Comparison of ENCODE assay signal across 8 cellular contexts in the genomic region with DNA sequence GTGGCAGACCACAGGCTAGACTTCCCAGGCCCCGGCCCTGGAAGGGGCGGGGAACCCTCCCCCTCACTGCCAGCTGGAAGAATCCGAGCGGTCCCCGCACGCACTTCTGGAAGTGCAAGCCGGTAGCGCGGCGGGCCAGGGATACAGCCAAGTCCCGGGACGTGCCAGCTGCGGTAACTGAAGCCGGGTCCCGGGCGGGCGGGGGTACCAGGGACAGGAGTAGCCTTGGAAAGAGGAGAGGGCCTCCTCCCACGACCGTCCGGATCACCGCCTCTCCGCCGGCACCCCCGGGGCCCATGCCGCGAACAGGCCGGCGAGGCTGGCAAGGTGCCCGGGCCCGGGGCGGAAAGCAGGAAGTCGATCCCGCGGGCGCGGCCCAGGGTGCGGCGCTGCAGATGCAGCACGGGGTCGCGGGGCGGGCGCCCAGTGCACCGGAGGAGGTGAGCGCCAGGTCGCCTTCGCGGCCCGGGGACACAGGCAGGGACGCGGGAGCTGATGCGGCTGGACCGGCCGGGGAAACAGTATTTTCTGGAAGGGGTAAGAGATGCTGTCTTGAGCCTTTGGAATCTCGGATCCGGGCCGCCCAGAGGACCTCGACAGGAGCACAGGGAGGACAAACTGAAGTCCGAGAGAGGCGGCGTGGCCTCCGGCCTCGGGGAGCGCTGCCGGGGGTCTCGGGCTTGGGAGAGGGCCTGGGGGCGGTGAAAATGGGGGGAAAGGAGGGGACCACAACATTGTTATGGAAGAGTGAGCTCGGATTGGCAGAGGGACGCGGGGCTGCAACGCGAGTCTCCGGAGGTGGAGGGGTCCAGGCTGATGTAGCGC. TPM values are rescaled to one million over a fixed set of nuclear protein-coding genes. Genes with fewer than 3 reads are reported as not detected.
DNase-seq lines count a peak whose midpoint lies in the region; ATAC-seq and TF ChIP-seq lines count a peak whose summit lies in the region.

No MANE protein-coding gene starts in this region.

- H3K4me1 Mint-ChIP-seq in GM23338 = peaks cover 16% of the 10 kb centered on the region

- H3K36me3 ChIP-seq in GM23338 (ENCODE audit: insufficient read depth) = no peaks in the 10 kb centered on the region

- no peak overlapping the region for H3K27ac Mint-ChIP-seq in GM23338

- H3K4me3 ChIP-seq in GM23338 = peak overlapping the region; percentile 90

- H3K27me3 ChIP-seq in GM23338 (ENCODE audit: insufficient read depth) = peaks cover 18% of the 10 kb centered on the region

- no peaks in the 10 kb centered on the region for H4K20me1 ChIP-seq in GM23338 (replicated peaks; ENCODE audit: insufficient read depth)

- H3K27me3 Mint-ChIP-seq in GM23338 (ENCODE audit: insufficient read depth, low read depth, poor library complexity) = peaks cover 32% of the 10 kb centered on the region

- in situ Hi-C loops in Caki2 (cut with HindIII; ENCODE audit: low pct_unique_long_range_greater_than_20kb, low sequenced_read_pairs) = no loop called here

- H3K4me3 Mint-ChIP-seq in GM23338 = peak overlapping the region; percentile 87

- H3K79me2 ChIP-seq in GM23338 (replicated peaks; ENCODE audit: insufficient read depth) = peaks cover 11% of the 10 kb centered on the region

- peak; percentile 49 for ATAC-seq in GM23338
- no peak for ATAC-seq in GM18873 (IDR thresholded peaks at IDR 0.05; ENCODE audit: low FRiP score, unreplicated experiment)

- no peak overlapping the region for H3K27ac ChIP-seq in GM23338 (ENCODE audit: low read depth)

- peak; percentile 68 for DNase-seq in Caki2 (ENCODE audit: low read depth)
- peak; percentile 87 for DNase-seq in GM23338 (ENCODE audit: low spot score)
- DNase-seq in NCI-H128 (lab: John Stamatoyannopoulos, UW; ENCODE audit: unreplicated experiment) = peak; percentile 38
- DNase-seq in activated CD4-positive, alpha-beta T cell treated with anti-CD3 and anti-CD28 coated beads for 1 hour = peak; percentile 39
- peak; percentile 45 for DNase-seq in cerebellum (ENCODE audit: low spot score)
- DNase-seq in kidney glomerular epithelial cell (lab: John Stamatoyannopoulos, UW) = peak; percentile 48
- peak; percentile 53 to 54 for DNase-seq in stimulated activated CD4-positive, alpha-beta T cell treated with anti-CD3 and anti-CD28 coated beads, Interleukin-15, amount 100 ng/mL, for 1 hour (ENCODE audit: low read depth in 1 of 2, low spot score in 1 of 2)

- H3K4me2 ChIP-seq in GM23338 = peak overlapping the region; percentile 98

- H3K9me2 ChIP-seq in GM23338 (ENCODE audit: insufficient read depth) = no peaks in the 10 kb centered on the region; the same call in 1 of the 2 replicates

- H2AFZ ChIP-seq in GM23338 = peak overlapping the region; percentile 100

- H3K4me1 ChIP-seq in GM23338 (ENCODE audit: insufficient read depth) = peaks cover 3% of the 10 kb centered on the region; the same call in 1 of the 2 replicates

- TF ChIP-seq CTCF in GM23338 (conservative IDR thresholded peaks at IDR 0.05; ENCODE audit: low read depth in 2 of 2) = no peak

- H3K36me3 Mint-ChIP-seq in GM23338 (ENCODE audit: low read depth) = peaks cover 2% of the 10 kb centered on the region; the same call in 1 of the 3 replicates

- H3F3A ChIP-seq in GM23338 (replicated peaks; ENCODE audit: low read depth) = no peaks in the 10 kb centered on the region

- H3K9me3 Mint-ChIP-seq in GM23338 = no peaks in the 10 kb centered on the region; the same call in 2 of the 3 replicates

TF ChIP-seq in GM23338, 12 proteins besides CTCF, POLR2A, EP300 and RAD21 (continues in another document):
- TF ChIP-seq, protein P1, sequence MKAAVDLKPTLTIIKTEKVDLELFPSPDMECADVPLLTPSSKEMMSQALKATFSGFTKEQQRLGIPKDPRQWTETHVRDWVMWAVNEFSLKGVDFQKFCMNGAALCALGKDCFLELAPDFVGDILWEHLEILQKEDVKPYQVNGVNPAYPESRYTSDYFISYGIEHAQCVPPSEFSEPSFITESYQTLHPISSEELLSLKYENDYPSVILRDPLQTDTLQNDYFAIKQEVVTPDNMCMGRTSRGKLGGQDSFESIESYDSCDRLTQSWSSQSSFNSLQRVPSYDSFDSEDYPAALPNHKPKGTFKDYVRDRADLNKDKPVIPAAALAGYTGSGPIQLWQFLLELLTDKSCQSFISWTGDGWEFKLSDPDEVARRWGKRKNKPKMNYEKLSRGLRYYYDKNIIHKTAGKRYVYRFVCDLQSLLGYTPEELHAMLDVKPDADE (IDR thresholded peaks at IDR 0.05) = no peak
- no peak for TF ChIP-seq EZH2phosphoT487 (IDR thresholded peaks at IDR 0.05; ENCODE audit: unreplicated experiment)
- TF ChIP-seq EZH2 (IDR thresholded peaks at IDR 0.05; ENCODE audit: low read depth, unreplicated experiment) = no peak
- TF ChIP-seq ZNF114 (CRISPR knock-in tag; IDR thresholded peaks at IDR 0.05) = no peak
- no peak; the same call in 1 of the 2 replicates for TF ChIP-seq POLR2AphosphoS5 (IDR thresholded peaks at IDR 0.05; ENCODE audit: low read depth)
- TF ChIP-seq CREB1 (CRISPR knock-in tag; IDR thresholded peaks at IDR 0.05; ENCODE audit: low read depth) = no peak
- TF ChIP-seq ZNF462 (CRISPR knock-in tag; IDR thresholded peaks at IDR 0.05) = no peak
- TF ChIP-seq STAT1 (IDR thresholded peaks at IDR 0.05; ENCODE audit: unreplicated experiment) = no peak
- TF ChIP-seq JUNB (IDR thresholded peaks at IDR 0.05; ENCODE audit: unreplicated experiment) = no peak
- TF ChIP-seq NANOG (IDR thresholded peaks at IDR 0.05; ENCODE audit: borderline replicate concordance) = no peak

RNA-seq across cellular contexts. Expression of gene SLC35C1, which starts 0.8 kb away (rescaled TPM):
- 4.8 and 4.9 TPM in 2 replicates for total RNA-seq in Caki2 (2014; rRNA removed; shearing (Covaris generic); ENCODE audit: low replicate concordance)
- 6.9 and 11.0 TPM in 2 replicates for total RNA-seq in GM23338 (2014; rRNA removed; shearing (Covaris generic))
- 6.8 and 7.7 TPM in 2 replicates for polyA plus RNA-seq in GM23338 (2016; fragmentation: Nextera tagmentation; extraction: Ambion mirVana)
- 3.5 TPM for total RNA-seq in cerebellum

RNA-seq across cellular contexts. Expression of gene CRY2, which starts 43.1 kb away (rescaled TPM):
- 6.9 and 11.1 TPM in 2 replicates for total RNA-seq in Caki2 (2014; rRNA removed; shearing (Covaris generic); ENCODE audit: low replicate concordance)
- total RNA-seq in GM23338 (2014; rRNA removed; shearing (Covaris generic)) = 14.6 and 15.4 TPM in 2 replicates
- polyA plus RNA-seq in GM23338 (2016; fragmentation: Nextera tagmentation; extraction: Ambion mirVana) = 5.6 and 9.5 TPM in 2 replicates
- 32.5 TPM for total RNA-seq in cerebellum
